In the genomic region with DNA sequence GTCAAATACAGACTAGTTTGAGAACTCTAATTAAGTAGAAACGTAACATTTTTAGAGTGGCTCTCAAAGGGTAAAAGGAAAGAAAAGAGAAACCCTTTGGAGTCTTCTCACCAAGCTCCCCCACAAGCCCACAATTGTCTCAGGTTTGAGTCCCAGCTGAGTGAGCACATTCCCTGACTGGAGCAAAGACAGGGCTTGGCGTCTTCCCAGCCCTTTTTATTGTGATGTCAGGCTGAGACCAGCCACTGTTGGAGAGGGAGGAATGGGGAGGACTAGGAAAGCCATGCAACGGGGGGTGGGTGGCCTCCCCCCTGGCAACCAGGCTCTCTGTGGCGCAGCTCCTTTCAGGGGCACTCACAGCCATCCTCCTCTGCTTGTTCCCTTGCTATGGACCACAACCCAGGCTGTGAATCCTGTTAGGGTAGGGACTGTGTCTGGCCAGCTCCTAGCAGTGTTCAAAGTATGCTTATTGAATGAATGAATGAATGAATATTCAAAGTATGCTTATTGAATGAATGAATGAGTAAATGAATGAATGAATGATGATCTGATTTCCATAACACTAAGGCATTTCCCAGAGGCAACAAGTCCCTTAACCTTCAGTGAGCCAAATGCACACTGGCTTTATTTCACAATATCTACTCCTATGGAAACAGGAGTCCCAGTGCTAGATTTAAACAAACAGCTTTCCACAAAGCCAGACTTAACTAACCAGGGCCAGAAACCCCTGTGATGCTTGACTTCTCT, we compare ENCODE assay signal across 19 cellular contexts.
"Had no signal": no experiment of that assay in that cellular context is flagged by ENCODE, and none has a peak within 500 bp of the region (broad histone marks: within the 10 kb centered on the region; RNA-seq: fewer than 3 reads in every experiment).

No MANE protein-coding gene starts in this region.

- DNase-seq: activated CD4-positive, alpha-beta T cell treated with anti-CD3 and anti-CD28 coated beads, Interleukin-2, amount 10 ng/mL, durations not matched to agents 7 days and 5 days; activated CD8-positive, alpha-beta T cell treated with anti-CD3 and anti-CD28 coated beads, Interleukin-2, amount 10 ng/mL, durations not matched to agents 7 days and 5 days; activated effector memory CD4-positive, alpha-beta T cell treated with Interleukin-2 at 50 U/mL for 16 hours; activated naive CD4-positive, alpha-beta T cell treated with anti-CD3 and anti-CD28 coated beads, Interleukin-2, amount 10 ng/mL, durations not matched to agents 7 days and 5 days; activated naive CD8-positive, alpha-beta T cell treated with anti-CD3 and anti-CD28 coated beads, Interleukin-2, amount 50 U/mL, for 24 hours; activated T-cell treated with anti-CD3 and anti-CD28 coated beads, Interleukin-2, amount 50 U/mL, for 4 hours; dermis blood vessel endothelial cell; effector memory CD8-positive, alpha-beta T cell; kidney; left ventricle myocardium inferior; mammary epithelial cell; naive thymus-derived CD4-positive, alpha-beta T cell; pancreas; stimulated activated naive B cell treated with anti-CD40 and anti-IgM and Interleukin-4, amounts not matched to agents 10 μg/mL and 1 μg/mL and 100 μg/mL, for 72 hours; T-cell; T-helper 9 cell; tibial artery had no signal

- H3K36me3 ChIP-seq: left ventricle myocardium inferior, pancreas, tibial artery had no signal

- FAIRE-seq: astrocyte had no signal

- H3K27me3 ChIP-seq: tibial artery had no signal

- H3K27ac ChIP-seq: left ventricle myocardium inferior, pancreas, tibial artery had no signal

- H3K9me3 ChIP-seq: left ventricle myocardium inferior, pancreas, tibial artery had no signal

- H3K4me1 ChIP-seq: left ventricle myocardium inferior, pancreas, tibial artery had no signal

- ATAC-seq: activated CD8-positive, alpha-beta T cell treated with anti-CD3 and anti-CD28 coated beads, Interleukin-2, amount 10 ng/mL, durations not matched to agents 7 days and 5 days; activated naive CD8-positive, alpha-beta T cell treated with anti-CD3 and anti-CD28 coated beads, Interleukin-2, amount 50 U/mL, for 24 hours; activated T-cell treated with anti-CD3 and anti-CD28 coated beads, Interleukin-2, amount 50 U/mL, for 4 hours; effector memory CD8-positive, alpha-beta T cell; naive thymus-derived CD4-positive, alpha-beta T cell; pancreas; SK-N-SH treated with all-trans-retinoic acid at 6 μM for 48 hours; stimulated activated naive B cell treated with anti-CD40 and anti-IgM and Interleukin-4, amounts not matched to agents 10 μg/mL and 1 μg/mL and 100 μg/mL, for 72 hours; T-cell had no signal

- H3K4me3 ChIP-seq: left ventricle myocardium inferior, pancreas, tibial artery had no signal
